In genomic region chr9:89431930-89432725, GRCh38 we compare ENCODE assay signal across 13 cellular contexts.
A peak's percentile ranks its signal among the peaks of the same experiment; 100 is the strongest.
DNase-seq lines count a peak whose midpoint lies in the region; ATAC-seq and TF ChIP-seq lines count a peak whose summit lies in the region.
"Had no signal": no experiment of that assay in that cellular context is flagged by ENCODE, and none has a peak within 500 bp of the region (broad histone marks: within the 10 kb centered on the region; RNA-seq: fewer than 3 reads in every experiment).

No MANE protein-coding gene starts in this region.

- peak overlapping the region; percentile 22 for H3K27ac Mint-ChIP-seq in activated T-cell treated with anti-CD3 and anti-CD28 coated beads, Interleukin-2, amount 50 U/mL, for 72 hours
- peak overlapping the region; percentile 64 to 70 for H3K27ac Mint-ChIP-seq in effector memory CD8-positive, alpha-beta T cell
- H3K27ac Mint-ChIP-seq in stimulated activated memory B cell treated with anti-CD40 and anti-IgM and Interleukin-4, amounts not matched to agents 10 μg/mL and 1 μg/mL and 100 μg/mL, for 72 hours: peak overlapping the region; percentile 12

- DNase-seq in activated T-cell treated with anti-CD3 and anti-CD28 coated beads, Interleukin-2, amount 50 U/mL, for 72 hours: no peak
- DNase-seq in activated T-cell treated with anti-CD3 and anti-CD28 coated beads for 4 hours (no peak), RWPE1 (ENCODE audit: low spot score) (no peak), cerebellar nuclear complex (lab: John Stamatoyannopoulos, UW) (no peak)
- DNase-seq in effector memory CD8-positive, alpha-beta T cell: no peak
- DNase-seq in stimulated activated CD4-positive, alpha-beta T cell treated with anti-CD3 and anti-CD28 coated beads, Interleukin-4, amount 100 ng/mL, for 24 hours: no peak
- DNase-seq: dermis blood vessel endothelial cell; NCI-H1930; stimulated activated CD4-positive, alpha-beta T cell treated with anti-CD3 and anti-CD28 coated beads, Interleukin-4, amount 100 ng/mL, for 1 hour; thyroid gland had no signal

- no peak overlapping the region for H3K4me3 Mint-ChIP-seq in activated T-cell treated with anti-CD3 and anti-CD28 coated beads, Interleukin-2, amount 50 U/mL, for 72 hours
- peak overlapping the region in 1 of 2 donors; percentile 20 for H3K4me3 Mint-ChIP-seq in effector memory CD8-positive, alpha-beta T cell
- no peak overlapping the region for H3K4me3 Mint-ChIP-seq in stimulated activated memory B cell treated with anti-CD40 and anti-IgM and Interleukin-4, amounts not matched to agents 10 μg/mL and 1 μg/mL and 100 μg/mL, for 72 hours

- no peak for TF ChIP-seq CTCF in RWPE1 (conservative IDR thresholded peaks at IDR 0.05; ENCODE audit: low read depth)

- H3K36me3 Mint-ChIP-seq in activated T-cell treated with anti-CD3 and anti-CD28 coated beads, Interleukin-2, amount 50 U/mL, for 72 hours (ENCODE audit: insufficient read depth in 2 of 2): peaks cover 0 to 8% of the 10 kb centered on the region in 2 donors
- peaks cover 25% of the 10 kb centered on the region for H3K36me3 Mint-ChIP-seq in effector memory CD8-positive, alpha-beta T cell (ENCODE audit: insufficient read depth)
- peaks cover 4% of the 10 kb centered on the region for H3K36me3 Mint-ChIP-seq in stimulated activated memory B cell treated with anti-CD40 and anti-IgM and Interleukin-4, amounts not matched to agents 10 μg/mL and 1 μg/mL and 100 μg/mL, for 72 hours

- H3K27ac ChIP-seq in RWPE1: peak overlapping the region; percentile 43; the same call in 1 of the 2 replicates
- H3K27ac ChIP-seq: psoas muscle, thyroid gland had no signal

- CTCF ChIA-PET in RWPE1 (lab: Yijun Ruan, JAX): interaction anchor here (0.6 to 0.7 kb wide), 3 partner anchors 28 to 510 kb away, joined by 3 to 6 read pairs (median 3); no protein-coding TSS in a partner anchor

- H3K4me1 Mint-ChIP-seq in activated T-cell treated with anti-CD3 and anti-CD28 coated beads, Interleukin-2, amount 50 U/mL, for 72 hours (ENCODE audit: low read depth): peaks cover 90% of the 10 kb centered on the region
- H3K4me1 Mint-ChIP-seq in effector memory CD8-positive, alpha-beta T cell (ENCODE audit: low read depth in 2 of 2): peaks cover 77 to 79% of the 10 kb centered on the region in 2 donors
- peaks cover 98% of the 10 kb centered on the region for H3K4me1 Mint-ChIP-seq in stimulated activated memory B cell treated with anti-CD40 and anti-IgM and Interleukin-4, amounts not matched to agents 10 μg/mL and 1 μg/mL and 100 μg/mL, for 72 hours

- POLR2A ChIA-PET in RWPE1 (lab: Yijun Ruan, JAX; ENCODE audit: low non-redundant PET): no interaction called here

- no peak for ATAC-seq in activated T-cell treated with anti-CD3 and anti-CD28 coated beads, Interleukin-2, amount 50 U/mL, for 72 hours (replicated peaks in 1 of 2)
- ATAC-seq in effector memory CD8-positive, alpha-beta T cell (replicated peaks): no peak
- ATAC-seq in stimulated activated memory B cell treated with anti-CD40 and anti-IgM and Interleukin-4, amounts not matched to agents 10 μg/mL and 1 μg/mL and 100 μg/mL, for 72 hours: peak; percentile 58
- ATAC-seq in HG03135 (IDR thresholded peaks at IDR 0.05; ENCODE audit: unreplicated experiment): no peak

- no peaks in the 10 kb centered on the region for H3K27me3 Mint-ChIP-seq in activated T-cell treated with anti-CD3 and anti-CD28 coated beads, Interleukin-2, amount 50 U/mL, for 72 hours (ENCODE audit: low read depth)
- H3K27me3 Mint-ChIP-seq in effector memory CD8-positive, alpha-beta T cell: no peaks in the 10 kb centered on the region
- H3K27me3 Mint-ChIP-seq in stimulated activated memory B cell treated with anti-CD40 and anti-IgM and Interleukin-4, amounts not matched to agents 10 μg/mL and 1 μg/mL and 100 μg/mL, for 72 hours: no peaks in the 10 kb centered on the region

- no peaks in the 10 kb centered on the region for H3K9me3 Mint-ChIP-seq in activated T-cell treated with anti-CD3 and anti-CD28 coated beads, Interleukin-2, amount 50 U/mL, for 72 hours
- H3K9me3 Mint-ChIP-seq in effector memory CD8-positive, alpha-beta T cell: no peaks in the 10 kb centered on the region
- H3K9me3 Mint-ChIP-seq in stimulated activated memory B cell treated with anti-CD40 and anti-IgM and Interleukin-4, amounts not matched to agents 10 μg/mL and 1 μg/mL and 100 μg/mL, for 72 hours: no peaks in the 10 kb centered on the region

Comparison
In these comparisons a context has a peak if more than half of its experiments do, and no peak if none do; other contexts are left out.
1. H3K27ac Mint-ChIP-seq: peak in every context shown above with its lines; median percentile 67 in effector memory CD8-positive, alpha-beta T cell; 22 in activated T-cell treated with anti-CD3 and anti-CD28 coated beads, Interleukin-2, amount 50 U/mL, for 72 hours; 12 in stimulated activated memory B cell treated with anti-CD40 and anti-IgM and Interleukin-4, amounts not matched to agents 10 μg/mL and 1 μg/mL and 100 μg/mL, for 72 hours.